ENCODE assay signal across 16 cellular contexts in the genomic region with DNA sequence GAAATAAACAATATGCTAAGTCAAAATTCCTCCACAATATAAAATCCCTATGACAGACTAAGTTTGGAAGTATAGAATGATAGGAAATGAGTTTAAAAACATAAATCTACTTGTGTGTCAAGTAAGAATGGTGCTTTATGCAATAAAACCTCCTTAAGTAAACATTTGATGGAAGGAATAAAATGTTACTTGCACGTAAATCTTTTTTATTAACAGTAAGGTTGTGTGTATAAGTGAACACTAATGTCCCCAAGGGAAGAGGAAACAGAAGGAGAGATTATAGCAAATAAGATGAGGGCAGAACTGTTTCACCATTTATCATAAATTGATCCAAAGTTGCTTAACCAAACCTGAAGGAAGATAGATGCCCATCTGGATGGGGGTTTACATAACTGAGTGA.
DNase-seq lines count a peak whose midpoint lies in the region; ATAC-seq, FAIRE-seq and TF ChIP-seq lines count a peak whose summit lies in the region.
"Had no signal": no experiment of that assay in that cellular context is flagged by ENCODE, and none has a peak within 500 bp of the region (broad histone marks: within the 10 kb centered on the region; RNA-seq: fewer than 3 reads in every experiment).

No MANE protein-coding gene starts in this region.

- no peak overlapping the region for H3K4me3 ChIP-seq in pancreas
- H3K4me3 ChIP-seq: GM23338 had no signal

- FAIRE-seq in GM12892 (lab: Jason Lieb, UNC) (peak; percentile 24), colon (lab: Jason Lieb, UNC) (peak; percentile 33), pancreas (lab: Jason Lieb, UNC) (peak; percentile 82)
- FAIRE-seq: G401.6 had no signal

- H3K4me1 ChIP-seq in pancreas = no peaks in the 10 kb centered on the region
- H3K4me1 ChIP-seq: BE2C had no signal

- 49 to 50% methylated on average over 1 of the region's 1 CpG for WGBS in pancreas, 2 donors

- intact Hi-C loops in pancreas (cut with DNase I) = no loop called here

- DNase-seq in GM12892 (ENCODE audit: insufficient read length) (no peak), NCI-H69 (lab: John Stamatoyannopoulos, UW) (peak; percentile 69), pancreas (no peak), NCI-H510A (lab: John Stamatoyannopoulos, UW) (no peak)
- DNase-seq: BE2C; CD4-positive, alpha-beta memory T cell; DMS79; EL; H7 had no signal

- no peak for ATAC-seq in pancreas
- no peak for ATAC-seq in HG02798 (IDR thresholded peaks at IDR 0.05; ENCODE audit: poor library complexity, unreplicated experiment)
- no peak for ATAC-seq in HG03521 (IDR thresholded peaks at IDR 0.05; ENCODE audit: unreplicated experiment)
- ATAC-seq: GM23338 had no signal

- no peak overlapping the region for H3K27ac ChIP-seq in pancreas
- H3K27ac ChIP-seq: C4-2B, HL-60 had no signal

- no peaks in the 10 kb centered on the region for H3K36me3 ChIP-seq in pancreas
- H3K36me3 ChIP-seq: BE2C had no signal

- no peak for TF ChIP-seq POLR2A in GM12892 (IDR thresholded peaks at IDR 0.05; ENCODE audit: low read depth, low read length)

- H3K27me3 ChIP-seq in pancreas = no peaks in the 10 kb centered on the region
- H3K27me3 ChIP-seq: BE2C had no signal

- no peak for TF ChIP-seq CTCF in pancreas (IDR thresholded peaks at IDR 0.05)

- H3K9me3 ChIP-seq in pancreas = no peaks in the 10 kb centered on the region
- H3K9me3 ChIP-seq: BE2C had no signal
